ENCODE assay signal across 23 cellular contexts in the genomic region with DNA sequence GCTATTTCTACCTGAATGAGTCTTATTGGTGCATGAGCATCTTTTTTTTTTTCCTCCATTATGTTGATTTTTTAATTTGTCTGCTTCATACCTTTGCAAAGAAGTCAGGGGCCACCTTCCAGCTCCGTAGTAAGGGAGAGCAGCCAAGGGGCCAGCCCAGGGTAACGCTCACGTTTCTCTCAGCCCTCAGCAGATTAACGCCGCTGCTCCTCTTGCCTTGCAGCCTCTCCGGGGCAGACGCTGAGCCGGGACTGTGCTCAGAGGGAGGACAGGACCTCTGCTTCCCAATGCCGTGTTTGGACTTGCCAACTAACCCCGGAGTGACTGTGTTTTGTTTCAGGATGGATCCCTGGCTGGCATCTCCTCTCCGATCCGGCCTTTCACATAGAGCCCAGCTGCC.
"Had no signal": no experiment of that assay in that cellular context is flagged by ENCODE, and none has a peak within 500 bp of the region (broad histone marks: within the 10 kb centered on the region; RNA-seq: fewer than 3 reads in every experiment).

No MANE protein-coding gene starts in this region.

- H3K9me3 Mint-ChIP-seq: activated B cell treated with CpG ODN at 0.5 μM for 24 hours; activated CD4-positive, alpha-beta T cell treated with anti-CD3 and anti-CD28 coated beads, Interleukin-2, amount 10 ng/mL, durations not matched to agents 7 days and 5 days; activated naive CD4-positive, alpha-beta T cell treated with anti-CD3 and anti-CD28 coated beads, Interleukin-2, amount 50 U/mL, for 24 hours; activated T-cell treated with anti-CD3 and anti-CD28 coated beads, Interleukin-2, amount 50 U/mL, for 4 hours; stimulated activated naive CD8-positive, alpha-beta T cell treated with anti-CD3 and anti-CD28 coated beads, Interleukin-15, amount 100 ng/mL, for 72 hours; T-helper 2 cell treated with Interferon-gamma antibody and Interleukin-4, amounts not matched to agents 5 μg/mL and 100 μg/mL, for 36 hours had no signal

- H3K4me1 ChIP-seq: adrenal gland, psoas muscle, suprapubic skin, transverse colon, uterus had no signal

- H3K36me3 ChIP-seq: adrenal gland, transverse colon, uterus had no signal

- H3K4me3 Mint-ChIP-seq: activated B cell treated with CpG ODN at 0.5 μM for 24 hours; activated CD4-positive, alpha-beta T cell treated with anti-CD3 and anti-CD28 coated beads, Interleukin-2, amount 10 ng/mL, durations not matched to agents 7 days and 5 days; activated CD8-positive, alpha-beta T cell treated with anti-CD3 and anti-CD28 coated beads, Interleukin-2, amount 10 ng/mL, durations not matched to agents 7 days and 5 days; activated naive CD4-positive, alpha-beta T cell treated with anti-CD3 and anti-CD28 coated beads, Interleukin-2, amount 50 U/mL, for 24 hours; activated T-cell treated with anti-CD3 and anti-CD28 coated beads, Interleukin-2, amount 50 U/mL, for 4 hours; stimulated activated naive CD8-positive, alpha-beta T cell treated with anti-CD3 and anti-CD28 coated beads, Interleukin-15, amount 100 ng/mL, for 72 hours; T-helper 2 cell treated with Interferon-gamma antibody and Interleukin-4, amounts not matched to agents 5 μg/mL and 100 μg/mL, for 36 hours had no signal

- H3K27me3 ChIP-seq: adrenal gland, suprapubic skin, transverse colon, uterus had no signal

- H3K27me3 Mint-ChIP-seq: activated B cell treated with CpG ODN at 0.5 μM for 24 hours; activated CD4-positive, alpha-beta T cell treated with anti-CD3 and anti-CD28 coated beads, Interleukin-2, amount 10 ng/mL, durations not matched to agents 7 days and 5 days; activated naive CD4-positive, alpha-beta T cell treated with anti-CD3 and anti-CD28 coated beads, Interleukin-2, amount 50 U/mL, for 24 hours; stimulated activated naive CD8-positive, alpha-beta T cell treated with anti-CD3 and anti-CD28 coated beads, Interleukin-15, amount 100 ng/mL, for 72 hours had no signal

- H3K9me3 ChIP-seq: adrenal gland, psoas muscle, suprapubic skin, transverse colon, uterus had no signal

- H3K4me1 Mint-ChIP-seq: activated naive CD4-positive, alpha-beta T cell treated with anti-CD3 and anti-CD28 coated beads, Interleukin-2, amount 50 U/mL, for 24 hours had no signal

- H3K36me3 Mint-ChIP-seq: activated naive CD4-positive, alpha-beta T cell treated with anti-CD3 and anti-CD28 coated beads, Interleukin-2, amount 50 U/mL, for 24 hours had no signal

- H3K4me3 ChIP-seq: adrenal gland, psoas muscle, skin epidermis, suprapubic skin, transverse colon, uterus had no signal

- ATAC-seq: activated CD8-positive, alpha-beta T cell treated with anti-CD3 and anti-CD28 coated beads, Interleukin-2, amount 10 ng/mL, durations not matched to agents 7 days and 5 days; activated T-cell treated with anti-CD3 and anti-CD28 coated beads, Interleukin-2, amount 50 U/mL, for 4 hours; right cardiac atrium; stimulated activated naive CD8-positive, alpha-beta T cell treated with anti-CD3 and anti-CD28 coated beads, Interleukin-15, amount 100 ng/mL, for 72 hours had no signal

- DNase-seq: activated B cell treated with CpG ODN at 0.5 μM for 24 hours; activated CD4-positive, alpha-beta T cell treated with anti-CD3 and anti-CD28 coated beads, Interleukin-2, amount 10 ng/mL, durations not matched to agents 7 days and 5 days; activated CD8-positive, alpha-beta memory T cell treated with anti-CD3 and anti-CD28 coated beads, Interleukin-2, amount 50 U/mL, for 4 hours; activated CD8-positive, alpha-beta T cell treated with anti-CD3 and anti-CD28 coated beads, Interleukin-2, amount 10 ng/mL, durations not matched to agents 7 days and 5 days; activated effector memory CD4-positive, alpha-beta T cell treated with Interleukin-2 at 50 U/mL for 16 hours; activated T-cell treated with anti-CD3 and anti-CD28 coated beads, Interleukin-2, amount 50 U/mL, for 4 hours; adrenal gland; foreskin fibroblast; glutamatergic neuron; hippocampal formation; midbrain; psoas muscle; stimulated activated CD4-positive, alpha-beta T cell treated with anti-CD3 and anti-CD28 coated beads, Interleukin-15, amount 100 ng/mL, for 24 hours; stimulated activated CD4-positive, alpha-beta T cell treated with anti-CD3 and anti-CD28 coated beads, Interleukin-2, amount 100 ng/mL, for 48 hours; stimulated activated naive CD8-positive, alpha-beta T cell treated with anti-CD3 and anti-CD28 coated beads, Interleukin-15, amount 100 ng/mL, for 72 hours; transverse colon; uterus had no signal

- H3K27ac ChIP-seq: adrenal gland, epithelial cell of prostate, psoas muscle, skin epidermis, suprapubic skin, transverse colon, uterus had no signal

- H3K27ac Mint-ChIP-seq: activated B cell treated with CpG ODN at 0.5 μM for 24 hours; activated CD8-positive, alpha-beta T cell treated with anti-CD3 and anti-CD28 coated beads, Interleukin-2, amount 10 ng/mL, durations not matched to agents 7 days and 5 days; activated naive CD4-positive, alpha-beta T cell treated with anti-CD3 and anti-CD28 coated beads, Interleukin-2, amount 50 U/mL, for 24 hours; T-helper 2 cell treated with Interferon-gamma antibody and Interleukin-4, amounts not matched to agents 5 μg/mL and 100 μg/mL, for 36 hours had no signal
